In genomic region chr9:79917417-79917816, GRCh38 we compare ENCODE assay signal across 20 cellular contexts.
"Had no signal": no experiment of that assay in that cellular context is flagged by ENCODE, and none has a peak within 500 bp of the region (broad histone marks: within the 10 kb centered on the region; RNA-seq: fewer than 3 reads in every experiment).

No MANE protein-coding gene starts in this region.

- H3K27ac ChIP-seq: body of pancreas, colonic mucosa, left ventricle myocardium inferior, right lobe of liver, thyroid gland had no signal

- ATAC-seq: body of pancreas, right lobe of liver, T-cell had no signal

- H3K4me1 ChIP-seq: body of pancreas, colonic mucosa, left ventricle myocardium inferior, right lobe of liver, thyroid gland had no signal

- H3K9me3 ChIP-seq: body of pancreas, colonic mucosa, left ventricle myocardium inferior, right lobe of liver, thyroid gland had no signal

- H3K36me3 ChIP-seq: colonic mucosa, left ventricle myocardium inferior, right lobe of liver, thyroid gland had no signal

- H3K4me3 ChIP-seq: body of pancreas, colonic mucosa, left ventricle myocardium inferior, right lobe of liver, thyroid gland had no signal

- H3K27me3 ChIP-seq: body of pancreas, colonic mucosa, right lobe of liver, thyroid gland had no signal

- DNase-seq: activated B cell treated with CpG ODN at 0.5 μM for 24 hours; activated CD4-positive, alpha-beta memory T cell treated with anti-CD3 and anti-CD28 coated beads for 36 hours; activated CD4-positive, alpha-beta T cell treated with anti-CD3 and anti-CD28 coated beads for 4 hours; activated naive CD4-positive, alpha-beta T cell; activated naive CD8-positive, alpha-beta T cell treated with anti-CD3 and anti-CD28 coated beads, Interleukin-2, amount 10 ng/mL, durations not matched to agents 7 days and 5 days; activated T-cell treated with anti-CD3 and anti-CD28 coated beads for 4 hours; amygdala; body of pancreas; central memory CD4-positive, alpha-beta T cell; colonic mucosa; erythroblast; immature natural killer cell; kidney glomerular epithelial cell; left ventricle myocardium inferior; mammary epithelial cell; naive B cell; right lobe of liver; stimulated activated naive B cell treated with anti-CD40 and anti-IgM and Interleukin-4, amounts not matched to agents 10 μg/mL and 1 μg/mL and 100 μg/mL, for 72 hours; T-cell; thyroid gland had no signal
